15 cellular contexts compared by ENCODE assay signal in genomic region chr2:238893349-238894000, GRCh38. TPM values are rescaled to one million over a fixed set of nuclear protein-coding genes. Genes with fewer than 3 reads are reported as not detected.
DNase-seq lines count a peak whose midpoint lies in the region; ATAC-seq lines count a peak whose summit lies in the region.
"Had no signal": no experiment of that assay in that cellular context is flagged by ENCODE, and none has a peak within 500 bp of the region (broad histone marks: within the 10 kb centered on the region; RNA-seq: fewer than 3 reads in every experiment).

No MANE protein-coding gene starts in this region.

- H4K91ac ChIP-seq in mesenchymal stem cell (ENCODE audit: low read length), result peak overlapping the region; percentile 47

- H2BK120ac ChIP-seq in mesenchymal stem cell (ENCODE audit: low read depth, low read length), result peak overlapping the region; percentile 46

- H2BK5ac ChIP-seq in mesenchymal stem cell (ENCODE audit: low read depth, low read length, poor library complexity, severe bottlenecking), result no peak overlapping the region

- H3K14ac ChIP-seq in mesenchymal stem cell (ENCODE audit: low read length in 2 of 2), result no peak overlapping the region

- ATAC-seq in HG02678 (IDR thresholded peaks at IDR 0.05; ENCODE audit: unreplicated experiment), result no peak

- H3K23ac ChIP-seq in mesenchymal stem cell (ENCODE audit: low read length in 2 of 2), result no peak overlapping the region

- H3K4ac ChIP-seq in mesenchymal stem cell (ENCODE audit: low read depth in 1 of 2, low read length in 2 of 2), result peak overlapping the region in 1 of 2 experiments; percentile 0

- no peaks in the 10 kb centered on the region for H3K36me3 ChIP-seq in NT2/D1 (ENCODE audit: insufficient read depth, insufficient read length, low read length)
- peaks cover 2 to 58% of the 10 kb centered on the region in 2 experiments for H3K36me3 ChIP-seq in mesenchymal stem cell (ENCODE audit: control insufficient read depth in 1 of 2, insufficient read depth in 2 of 2, low read depth in 1 of 2, low read length in 2 of 2)
- H3K36me3 ChIP-seq: BLaER1 had no signal

- H2BK15ac ChIP-seq in mesenchymal stem cell (ENCODE audit: low read depth, poor library complexity, severe bottlenecking), result no peak overlapping the region

- no peak overlapping the region for H3K4me2 ChIP-seq in mesenchymal stem cell (ENCODE audit: low read length, poor library complexity, severe bottlenecking)
- H3K4me2 ChIP-seq: BLaER1 had no signal

- no peak overlapping the region for H2AK5ac ChIP-seq in mesenchymal stem cell (ENCODE audit: low read length, severe bottlenecking)

- 90% methylated on average over 30 of the region's 30 CpGs for WGBS in mesenchymal stem cell

- H3K4me1 ChIP-seq in NT2/D1 (ENCODE audit: insufficient read depth, insufficient read length) (peaks cover 36% of the 10 kb centered on the region), mesenchymal stem cell (ENCODE audit: control insufficient read depth, insufficient read depth, low read depth, low read length) (peaks cover 23% of the 10 kb centered on the region)

- H3K9me3 ChIP-seq in NT2/D1 (ENCODE audit: insufficient read depth, low read length), result no peaks in the 10 kb centered on the region
- no peaks in the 10 kb centered on the region for H3K9me3 ChIP-seq in mesenchymal stem cell (ENCODE audit: control insufficient read depth, low read length)
- H3K9me3 ChIP-seq: BLaER1 had no signal

- H3K27me3 ChIP-seq in NT2/D1 (ENCODE audit: insufficient read depth, insufficient read length), result no peaks in the 10 kb centered on the region
- H3K27me3 ChIP-seq in mesenchymal stem cell (ENCODE audit: control insufficient read depth in 1 of 2, insufficient read depth in 1 of 2, low read length in 2 of 2), result peaks cover 0 to 32% of the 10 kb centered on the region in 2 experiments
- H3K27me3 ChIP-seq: BLaER1 had no signal

- no peaks in the 10 kb centered on the region for H3K79me1 ChIP-seq in mesenchymal stem cell (replicated peaks; ENCODE audit: low read length, poor library complexity, severe bottlenecking)

- no peak overlapping the region for H2AFZ ChIP-seq in mesenchymal stem cell (ENCODE audit: low read depth, low read length)

- H4K8ac ChIP-seq in mesenchymal stem cell (ENCODE audit: low read length), result peak overlapping the region; percentile 56

- H3K9ac ChIP-seq in NT2/D1 (ENCODE audit: insufficient read length, low read depth) (peak overlapping the region; percentile 9), mesenchymal stem cell (ENCODE audit: low read length) (no peak overlapping the region)
- H3K9ac ChIP-seq: BLaER1 had no signal

- H3K27ac ChIP-seq in mesenchymal stem cell (ENCODE audit: low read length, poor library complexity, severe bottlenecking), result no peak overlapping the region
- H3K27ac ChIP-seq: BLaER1 had no signal

- intact Hi-C loops in posterior vena cava (cut with DNase I), result no loop called here

- no peak for DNase-seq in NT2/D1 (ENCODE audit: low read depth, low spot score)
- no peak for DNase-seq in mesenchymal stem cell
- peak; percentile 60 for DNase-seq in posterior vena cava (ENCODE audit: low spot score)
- no peak for DNase-seq in NCI-H2029 treated with DMSO at 0.1 percent for 48 hours (lab: John Stamatoyannopoulos, UW)
- DNase-seq in DMS53 (lab: John Stamatoyannopoulos, UW), result no peak
- no peak for DNase-seq in NCI-H510A treated with DMSO at 0.1 percent for 48 hours (lab: John Stamatoyannopoulos, UW)
- DNase-seq: CD8-positive, alpha-beta memory T cell; H9; Kasumi-1; NCI-H2029; NCI-H526 treated with DMSO at 0.1 percent for 48 hours; NK-92 treated with Interleukin-12 subunit alpha and Interleukin-12 subunit beta, amount 100 ng/mL, for 24 hours had no signal

- H3K4me3 ChIP-seq in NT2/D1 (ENCODE audit: insufficient read length, low read depth) (no peak overlapping the region), mesenchymal stem cell (ENCODE audit: insufficient read depth in 1 of 2, low read depth in 1 of 2, low read length in 2 of 2) (no peak overlapping the region)
- H3K4me3 ChIP-seq: BLaER1 had no signal

- peak overlapping the region in 1 of 2 experiments; percentile 1 for H2BK12ac ChIP-seq in mesenchymal stem cell (ENCODE audit: low read length in 2 of 2)

- H3K18ac ChIP-seq in mesenchymal stem cell (ENCODE audit: low read depth in 1 of 2, low read length in 2 of 2), result no peak overlapping the region

RNA-seq across cellular contexts. Expression of gene TWIST2, which starts 45.6 kb away (rescaled TPM):
- 11.1 TPM for polyA plus RNA-seq in mesenchymal stem cell (2013, experiment 1 of 2)
- polyA plus RNA-seq in mesenchymal stem cell (2013, experiment 2 of 2), result 11.7 TPM
- total RNA-seq in posterior vena cava, result 10 to 100 TPM; 18.6 to 23.0 TPM
- total RNA-seq: CD8-positive, alpha-beta memory T cell; SK-MEL-5 had no signal
- polyA plus RNA-seq: CD8-positive, alpha-beta memory T cell had no signal
